ENCODE assay signal across 8 cellular contexts in genomic region chr3:48662753-48663488, GRCh38. TPM values are rescaled to one million over a fixed set of nuclear protein-coding genes. Genes with fewer than 3 reads are reported as not detected.
DNase-seq lines count a peak whose midpoint lies in the region; ATAC-seq and TF ChIP-seq lines count a peak whose summit lies in the region.

Gene CELSR3, minus strand, starts transcription at chr3:48662886. Its CDS starts 252 bp downstream, at chr3:48662634.

- peaks cover 9% of the 10 kb centered on the region for H3K27me3 Mint-ChIP-seq in activated CD8-positive, alpha-beta T cell treated with anti-CD3 and anti-CD28 coated beads, Interleukin-2, amount 10 ng/mL, durations not matched to agents 7 days and 5 days (ENCODE audit: low read depth)

- H3K9me3 Mint-ChIP-seq in activated CD8-positive, alpha-beta T cell treated with anti-CD3 and anti-CD28 coated beads, Interleukin-2, amount 10 ng/mL, durations not matched to agents 7 days and 5 days (ENCODE audit: insufficient read depth), result no peaks in the 10 kb centered on the region
- no peaks in the 10 kb centered on the region for H3K9me3 Mint-ChIP-seq in stimulated activated effector memory CD8-positive, alpha-beta T cell treated with anti-CD3 and anti-CD28 coated beads, Interleukin-12 subunit alpha, Interleukin-12 subunit beta, amount 100 ng/mL, for 72 hours

- peak within 1 kb of the TSS; percentile 86 for H3K27ac Mint-ChIP-seq in activated CD8-positive, alpha-beta T cell treated with anti-CD3 and anti-CD28 coated beads, Interleukin-2, amount 10 ng/mL, durations not matched to agents 7 days and 5 days
- H3K27ac Mint-ChIP-seq in stimulated activated effector memory CD8-positive, alpha-beta T cell treated with anti-CD3 and anti-CD28 coated beads, Interleukin-12 subunit alpha, Interleukin-12 subunit beta, amount 100 ng/mL, for 72 hours, result peak within 1 kb of the TSS; percentile 91

- peak within 1 kb of the TSS; percentile 84 for H3K4me3 Mint-ChIP-seq in activated CD8-positive, alpha-beta T cell treated with anti-CD3 and anti-CD28 coated beads, Interleukin-2, amount 10 ng/mL, durations not matched to agents 7 days and 5 days
- H3K4me3 Mint-ChIP-seq in stimulated activated effector memory CD8-positive, alpha-beta T cell treated with anti-CD3 and anti-CD28 coated beads, Interleukin-12 subunit alpha, Interleukin-12 subunit beta, amount 100 ng/mL, for 72 hours, result peak within 1 kb of the TSS; percentile 89

- peak; percentile 37 for ATAC-seq in activated CD8-positive, alpha-beta T cell treated with anti-CD3 and anti-CD28 coated beads, Interleukin-2, amount 10 ng/mL, durations not matched to agents 7 days and 5 days
- ATAC-seq in stimulated activated effector memory CD8-positive, alpha-beta T cell treated with anti-CD3 and anti-CD28 coated beads, Interleukin-12 subunit alpha, Interleukin-12 subunit beta, amount 100 ng/mL, for 72 hours, result peak; percentile 53
- no peak for ATAC-seq in GM19023 (IDR thresholded peaks at IDR 0.05; ENCODE audit: unreplicated experiment)

- POLR2A ChIA-PET in AG04449 (lab: Yijun Ruan, JAX), result interaction anchor here (0.6 to 2.4 kb wide), 5 partner anchors 9 to 259 kb away, joined by 3 to 25 read pairs (median 4); partner anchors contain the start of gene SLC26A6
- POLR2A ChIA-PET in activated CD8-positive, alpha-beta T cell treated with anti-CD3 and anti-CD28 coated beads, Interleukin-2, amount 10 ng/mL, durations not matched to agents 7 days and 5 days (lab: Charles Lee), result interaction anchor here (0.9 to 2.1 kb wide), 5 partner anchors 21 to 748 kb away, joined by 3 to 8 read pairs (median 3); partner anchors contain the start of genes CCDC51, IP6K2, SLC26A6 and TMA7

- peaks cover 10% of the 10 kb centered on the region for H3K36me3 Mint-ChIP-seq in activated CD8-positive, alpha-beta T cell treated with anti-CD3 and anti-CD28 coated beads, Interleukin-2, amount 10 ng/mL, durations not matched to agents 7 days and 5 days (ENCODE audit: low read depth)
- H3K36me3 Mint-ChIP-seq in stimulated activated effector memory CD8-positive, alpha-beta T cell treated with anti-CD3 and anti-CD28 coated beads, Interleukin-12 subunit alpha, Interleukin-12 subunit beta, amount 100 ng/mL, for 72 hours, result peaks cover 34% of the 10 kb centered on the region

- peaks cover 30% of the 10 kb centered on the region for H3K4me1 Mint-ChIP-seq in activated CD8-positive, alpha-beta T cell treated with anti-CD3 and anti-CD28 coated beads, Interleukin-2, amount 10 ng/mL, durations not matched to agents 7 days and 5 days (ENCODE audit: low read depth)
- peaks cover 18% of the 10 kb centered on the region for H3K4me1 Mint-ChIP-seq in stimulated activated effector memory CD8-positive, alpha-beta T cell treated with anti-CD3 and anti-CD28 coated beads, Interleukin-12 subunit alpha, Interleukin-12 subunit beta, amount 100 ng/mL, for 72 hours

- peak within 1 kb of the TSS; percentile 94 for H3K27ac ChIP-seq in epithelial cell of prostate

- DNase-seq in AG04449 (ENCODE audit: low read depth, low spot score) (peak; percentile 36), GOT3 (lab: John Stamatoyannopoulos, UW) (peak; percentile 9), NCI-H446 treated with DMSO at 0.1 percent for 48 hours (lab: John Stamatoyannopoulos, UW) (peak; percentile 40), epithelial cell of prostate (ENCODE audit: low read depth, low spot score) (peak; percentile 68), midbrain (lab: John Stamatoyannopoulos, UW) (peak; percentile 84)
- DNase-seq in activated CD8-positive, alpha-beta T cell treated with anti-CD3 and anti-CD28 coated beads, Interleukin-2, amount 10 ng/mL, durations not matched to agents 7 days and 5 days, result peak; percentile 76
- DNase-seq in stimulated activated effector memory CD8-positive, alpha-beta T cell treated with anti-CD3 and anti-CD28 coated beads, Interleukin-12 subunit alpha, Interleukin-12 subunit beta, amount 100 ng/mL, for 72 hours (ENCODE audit: low spot score in 2 of 2), result peak; percentile 32 to 71

- no peak for TF ChIP-seq CTCF in AG04449 (IDR thresholded peaks at IDR 0.05; ENCODE audit: insufficient read depth, low read length, missing control alignments)

- H3K4me3 ChIP-seq in AG04449 (ENCODE audit: low read depth, low read length), result peak within 1 kb of the TSS; percentile 70

- CTCF ChIA-PET in AG04449 (lab: Yijun Ruan, JAX), result interaction anchor here (1.0 to 5.6 kb wide), 12 partner anchors 10 to 199 kb away, joined by 3 to 37 read pairs (median 4); partner anchors contain the start of genes NCKIPSD and SLC26A6
- CTCF ChIA-PET in activated CD8-positive, alpha-beta T cell treated with anti-CD3 and anti-CD28 coated beads, Interleukin-2, amount 10 ng/mL, durations not matched to agents 7 days and 5 days (lab: Charles Lee), result interaction anchor here (1.1 to 2.0 kb wide), 9 partner anchors 13 to 227 kb away, joined by 3 to 7 read pairs (median 5); partner anchors contain the start of genes NCKIPSD, PFKFB4 and SLC26A6

RNA-seq across cellular contexts. Expression of gene CELSR3, which starts in this region (rescaled TPM):
- total RNA-seq in activated CD8-positive, alpha-beta T cell treated with anti-CD3 and anti-CD28 coated beads, Interleukin-2, amount 10 ng/mL, durations not matched to agents 7 days and 5 days, result 10 to 100 TPM; 19.5 to 20.2 TPM

Comparison
In these comparisons a context has a peak if more than half of its experiments do, and no peak if none do; other contexts are left out.
1. DNase-seq: peak in every context shown above with its lines; median percentile 84 in midbrain; 76 in activated CD8-positive, alpha-beta T cell treated with anti-CD3 and anti-CD28 coated beads, Interleukin-2, amount 10 ng/mL, durations not matched to agents 7 days and 5 days; 68 in epithelial cell of prostate; 52 in stimulated activated effector memory CD8-positive, alpha-beta T cell treated with anti-CD3 and anti-CD28 coated beads, Interleukin-12 subunit alpha, Interleukin-12 subunit beta, amount 100 ng/mL, for 72 hours; 40 in NCI-H446 treated with DMSO at 0.1 percent for 48 hours; 36 in AG04449; 9 in GOT3.